8 cellular contexts compared by ENCODE assay signal in the genomic region with DNA sequence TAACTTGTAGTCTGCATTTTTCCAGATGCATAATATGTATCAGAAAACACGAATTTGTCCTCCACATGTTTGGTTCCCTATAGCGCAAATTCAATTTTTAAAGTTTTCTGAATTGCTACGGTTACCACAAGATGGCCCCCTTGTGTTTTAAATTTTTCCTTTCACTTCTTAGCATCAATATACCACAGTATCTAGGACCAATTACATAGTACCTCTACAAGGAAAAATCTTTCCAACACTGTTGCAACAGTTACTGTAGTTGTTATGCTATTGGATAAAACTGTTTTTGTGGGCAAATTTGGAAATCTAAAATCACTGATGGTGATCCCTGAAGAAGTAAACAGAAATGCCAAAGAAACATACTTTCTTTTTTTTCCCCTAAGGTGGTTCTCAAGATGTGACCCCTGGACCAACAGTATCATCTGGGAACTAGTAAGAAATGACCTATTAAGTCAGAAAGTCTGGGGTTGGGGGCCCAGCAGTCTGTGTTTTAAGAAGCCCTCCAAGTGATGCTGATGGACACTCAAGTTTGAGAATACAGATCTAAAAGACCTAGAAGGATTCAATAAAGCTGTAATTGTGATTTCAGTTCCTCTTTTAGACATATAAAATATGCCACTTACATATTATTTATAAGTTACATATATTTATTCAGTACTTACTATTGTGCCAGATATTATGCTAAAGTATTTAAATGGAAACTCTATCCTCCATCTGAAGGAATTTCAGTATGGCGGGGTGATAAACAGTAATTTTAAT. TPM values are rescaled to one million over a fixed set of nuclear protein-coding genes. Genes with fewer than 3 reads are reported as not detected.
A peak's percentile ranks its signal among the peaks of the same experiment; 100 is the strongest.
DNase-seq lines count a peak whose midpoint lies in the region; ATAC-seq and TF ChIP-seq lines count a peak whose summit lies in the region.

No MANE protein-coding gene starts in this region.

- DNase-seq in DMS53 treated with DMSO at 0.1 percent for 48 hours (lab: John Stamatoyannopoulos, UW; ENCODE audit: unreplicated experiment) (peak; percentile 20), HL-60 (ENCODE audit: low read depth in 1 of 2, low spot score in 1 of 2) (peak in 1 of 2 experiments; percentile 12), RKO (ENCODE audit: low spot score) (peak; percentile 70), fibroblast of peridontal ligament (ENCODE audit: extremely low read depth) (peak; percentile 76), smooth muscle cell (lab: John Stamatoyannopoulos, UW; ENCODE audit: unreplicated experiment) (no peak), GM19238 (ENCODE audit: insufficient read length, low spot score) (no peak)
- no peak for DNase-seq in stimulated activated CD8-positive, alpha-beta memory T cell treated with anti-CD3 and anti-CD28 coated beads, Interleukin-4, amount 100 ng/mL, for 48 hours

- TF ChIP-seq CTCF in HL-60 (IDR thresholded peaks at IDR 0.05; ENCODE audit: insufficient read depth, low read length) (no peak), smooth muscle cell (IDR thresholded peaks at IDR 0.05; ENCODE audit: borderline replicate concordance, insufficient read depth, poor library complexity, severe bottlenecking) (peak; percentile 47)

- no peaks in the 10 kb centered on the region for H3K36me3 ChIP-seq in smooth muscle cell (ENCODE audit: low read depth)

- no peak overlapping the region for H3K4me2 ChIP-seq in smooth muscle cell

- H3K4me3 ChIP-seq in HL-60 (replicated peaks; ENCODE audit: insufficient read depth, low read length) (no peak overlapping the region), smooth muscle cell (no peak overlapping the region)

- peaks cover 15% of the 10 kb centered on the region for H3K4me1 ChIP-seq in smooth muscle cell (ENCODE audit: low read depth)

- no peaks in the 10 kb centered on the region for H3F3A ChIP-seq in smooth muscle cell (ENCODE audit: low read depth)

- no peak for ATAC-seq in HG03457 (IDR thresholded peaks at IDR 0.05; ENCODE audit: unreplicated experiment)

- H4K20me1 ChIP-seq in smooth muscle cell (ENCODE audit: low read depth): no peaks in the 10 kb centered on the region

- H3K27ac ChIP-seq in HL-60 (replicated peaks) (peak overlapping the region; percentile 31), smooth muscle cell (ENCODE audit: low read depth) (no peak overlapping the region)

- H3K9ac ChIP-seq in smooth muscle cell (ENCODE audit: low read depth): no peak overlapping the region

- H3K9me3 ChIP-seq in smooth muscle cell (replicated peaks; ENCODE audit: low read depth): no peaks in the 10 kb centered on the region

- H2AFZ ChIP-seq in smooth muscle cell (ENCODE audit: low read depth): no peak overlapping the region

- H3K27me3 ChIP-seq in HL-60 (ENCODE audit: insufficient read depth, poor library complexity, severe bottlenecking) (no peaks in the 10 kb centered on the region), smooth muscle cell (ENCODE audit: low read depth) (no peaks in the 10 kb centered on the region)

- 41% methylated on average over 4 of the region's 4 CpGs for WGBS in smooth muscle cell (ENCODE audit: low lambda C conversion rate)

- H3K79me2 ChIP-seq in smooth muscle cell (ENCODE audit: low read depth): peaks cover 19% of the 10 kb centered on the region

RNA-seq across cellular contexts. Expression of a gene that starts 3.1 kb away (rescaled TPM):
- 7.9 and 14.4 TPM in 2 replicates for total RNA-seq in smooth muscle cell
- polyA plus RNA-seq in smooth muscle cell: 3.3 and 5.6 TPM in 2 replicates

RNA-seq across cellular contexts. Expression of a gene that starts 3.3 kb away (rescaled TPM):
- total RNA-seq in smooth muscle cell: 29.4 and 39.5 TPM in 2 replicates
- 25.2 and 38.3 TPM in 2 replicates for polyA plus RNA-seq in smooth muscle cell

Comparison
In these comparisons a context has a peak if more than half of its experiments do, and no peak if none do; other contexts are left out.
1. DNase-seq: peak in DMS53 treated with DMSO at 0.1 percent for 48 hours (single experiment), RKO (single experiment) and fibroblast of peridontal ligament (single experiment); none in smooth muscle cell (single experiment), GM19238 (single experiment) and stimulated activated CD8-positive, alpha-beta memory T cell treated with anti-CD3 and anti-CD28 coated beads, Interleukin-4, amount 100 ng/mL, for 48 hours (single experiment).